ENCODE assay signal across 8 cellular contexts in genomic region chr11:69122642-69123431, GRCh38. TPM values are rescaled to one million over a fixed set of nuclear protein-coding genes. Genes with fewer than 3 reads are reported as not detected.
DNase-seq lines count a peak whose midpoint lies in the region; ATAC-seq and TF ChIP-seq lines count a peak whose summit lies in the region.

No MANE protein-coding gene starts in this region.

- peak; percentile 84 for ATAC-seq in foreskin keratinocyte
- ATAC-seq in psoas muscle, result peak; percentile 37 to 73 (median 62)
- no peak for ATAC-seq in GM18867 (IDR thresholded peaks at IDR 0.05; ENCODE audit: unreplicated experiment)

- DNase-seq in ELR (ENCODE audit: low read depth), result peak; percentile 91
- peak; percentile 99 to 100 for DNase-seq in PC-9
- DNase-seq in activated T-helper 9 cell treated with anti-CD3 and anti-CD28 coated beads, Interleukin-2, amount 50 U/mL, for 16 hours (ENCODE audit: low read depth), result peak; percentile 27
- DNase-seq in foreskin keratinocyte, result peak; percentile 74 to 87
- peak; percentile 49 to 59 for DNase-seq in psoas muscle
- DNase-seq in Kasumi-1 (lab: John Stamatoyannopoulos, UW), result no peak
- DNase-seq in NCI-H2107 treated with DMSO at 0.1 percent for 48 hours (lab: John Stamatoyannopoulos, UW; ENCODE audit: unreplicated experiment), result no peak

- BruUV-seq in PC-9 (replicated peaks; lab: Mats Ljungman, UMichigan), result no TSS peak

- H4K20me1 ChIP-seq in PC-9 (ENCODE audit: insufficient read depth), result no peaks in the 10 kb centered on the region

- POLR2A ChIA-PET in PC-9 (lab: Charles Lee; ENCODE audit: unreplicated experiment), result interaction anchor here (0.6 to 2.0 kb wide), 9 partner anchors 17 to 865 kb away, joined by 3 to 40 read pairs (median 7); partner anchors contain the start of gene MYEOV

- peak overlapping the region; percentile 79 for H3K4me2 ChIP-seq in PC-9

- peak overlapping the region; percentile 19 for H2AFZ ChIP-seq in PC-9

- CTCF ChIA-PET in PC-9 (lab: Charles Lee), result interaction anchor here (0.7 to 1.4 kb wide), 5 partner anchors 9 to 227 kb away, joined by 3 to 24 read pairs (median 4); no protein-coding TSS in a partner anchor

- H3K4me1 ChIP-seq in PC-9 (replicated peaks; ENCODE audit: insufficient read depth) (peaks cover 42% of the 10 kb centered on the region), foreskin keratinocyte (peaks cover 5% of the 10 kb centered on the region), psoas muscle (peaks cover 4% of the 10 kb centered on the region)

- H3K9me2 ChIP-seq in PC-9 (ENCODE audit: insufficient read depth), result no peaks in the 10 kb centered on the region

- intact Hi-C loops in PC-9 (cut with micrococcal nuclease; ENCODE audit: unreplicated experiment) (loop anchor here (1.0 to 5.0 kb wide), 12 partner anchors 17 to 515 kb away; partner anchors contain the start of gene MYEOV), psoas muscle (cut with DNase I) (no loop called here)

- peak overlapping the region; percentile 96 for H3K27ac ChIP-seq in PC-9
- H3K27ac ChIP-seq in foreskin keratinocyte, result no peak overlapping the region
- no peak overlapping the region for H3K27ac ChIP-seq in psoas muscle

- no peaks in the 10 kb centered on the region for H3K36me3 ChIP-seq in PC-9 (ENCODE audit: low read depth)
- no peaks in the 10 kb centered on the region for H3K36me3 ChIP-seq in psoas muscle (ENCODE audit: insufficient read depth in 1 of 2, low read depth in 1 of 2)

- no peaks in the 10 kb centered on the region for H3K27me3 ChIP-seq in PC-9 (ENCODE audit: insufficient read depth, low read depth)
- no peaks in the 10 kb centered on the region for H3K27me3 ChIP-seq in foreskin keratinocyte
- peaks cover 0 to 19% (median 3%) of the 10 kb centered on the region in 3 donors for H3K27me3 ChIP-seq in psoas muscle (ENCODE audit: insufficient read depth in 3 of 3, low read length in 2 of 3)

- WGBS in psoas muscle, 3 donors, result 22 to 35% (median 29%) methylated on average over 26 of the region's 26 CpGs

- no peaks in the 10 kb centered on the region for H3K79me2 ChIP-seq in PC-9 (ENCODE audit: low read depth)

- H3K4me3 ChIP-seq in PC-9, result peak overlapping the region; percentile 43; the same call in 1 of the 2 replicates
- no peak overlapping the region for H3K4me3 ChIP-seq in psoas muscle

- H3F3A ChIP-seq in PC-9 (ENCODE audit: insufficient read depth, low read depth), result peaks cover 43% of the 10 kb centered on the region

- TF ChIP-seq CTCF in PC-9 (conservative IDR thresholded peaks at IDR 0.05), result no peak
- no peak for TF ChIP-seq CTCF in foreskin keratinocyte (conservative IDR thresholded peaks at IDR 0.05)
- no peak for TF ChIP-seq CTCF in psoas muscle (IDR thresholded peaks at IDR 0.05)

- H3K9me3 ChIP-seq in PC-9 (ENCODE audit: insufficient read depth, low read depth) (peaks cover 5% of the 10 kb centered on the region; the same call in 1 of the 2 replicates), psoas muscle (peaks cover 1% of the 10 kb centered on the region)

RNA-seq across cellular contexts. Expression of gene SMIM38, which starts 32.9 kb away (rescaled TPM):
- total RNA-seq in PC-9 (2021) (0.26 and 0.50 TPM in 2 replicates), foreskin keratinocyte (not detected in 2 replicates), psoas muscle (under 1 TPM in 3 of 4 donors, not detected in 1; 0.08 to 0.54 (median 0.34) TPM)
- polyA plus RNA-seq in foreskin keratinocyte (not detected in 2 replicates), psoas muscle (under 1 TPM; 0.03 to 0.12 (median 0.05) TPM)

Comparison
In these comparisons a context has a peak if more than half of its experiments do, and no peak if none do; other contexts are left out.
1. DNase-seq: peak in ELR (single experiment), PC-9 (2 of 2), activated T-helper 9 cell treated with anti-CD3 and anti-CD28 coated beads, Interleukin-2, amount 50 U/mL, for 16 hours (single experiment), foreskin keratinocyte (2 of 2) and psoas muscle (2 of 2); none in Kasumi-1 (0 of 2) and NCI-H2107 treated with DMSO at 0.1 percent for 48 hours (single experiment).